Comparison of ENCODE assay signal across 14 cellular contexts in the genomic region with DNA sequence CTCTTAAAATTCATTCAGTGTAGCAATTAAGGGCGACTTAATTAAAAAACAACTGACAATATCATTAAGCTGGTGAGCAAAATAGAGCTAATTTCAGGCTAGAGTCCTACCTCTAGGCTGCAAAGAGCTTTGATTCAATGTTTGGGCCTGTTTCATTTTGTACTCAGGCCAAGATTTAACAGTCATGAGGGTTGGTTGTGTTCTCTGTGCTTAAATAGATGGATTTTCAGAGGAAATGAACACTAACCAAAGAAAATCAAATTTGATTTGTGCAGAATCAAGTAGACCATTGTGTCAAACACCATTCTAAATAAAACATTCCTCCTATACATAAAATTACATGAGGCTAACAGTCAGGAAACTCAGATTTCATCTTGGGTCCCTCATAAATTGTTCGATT.
DNase-seq lines count a peak whose midpoint lies in the region; ATAC-seq and TF ChIP-seq lines count a peak whose summit lies in the region.
"Had no signal": no experiment of that assay in that cellular context is flagged by ENCODE, and none has a peak within 500 bp of the region (broad histone marks: within the 10 kb centered on the region; RNA-seq: fewer than 3 reads in every experiment).

No MANE protein-coding gene starts in this region.

- H3K9me3 ChIP-seq in trophoblast cell (ENCODE audit: insufficient read depth, low read depth, low read length) (no peaks in the 10 kb centered on the region), spleen (peaks cover 0 to 5% (median 0%) of the 10 kb centered on the region in 8 donors)
- H3K9me3 ChIP-seq: A549 had no signal

- no peak for TF ChIP-seq CTCF in spleen (IDR thresholded peaks at IDR 0.05 in 8 of 11, conservative IDR thresholded peaks at IDR 0.05 in 3 of 11)

- no peaks in the 10 kb centered on the region for H3K36me3 ChIP-seq in trophoblast cell (ENCODE audit: control insufficient read depth in 1 of 2, insufficient read depth in 2 of 2, low read length in 2 of 2)
- no peaks in the 10 kb centered on the region for H3K36me3 ChIP-seq in spleen
- H3K36me3 ChIP-seq: BLaER1 had no signal

- H3K27ac ChIP-seq in caudate nucleus (ENCODE audit: low read depth, low read length) = peak overlapping the region; percentile 48
- H3K27ac ChIP-seq in layer of hippocampus (ENCODE audit: low read depth, low read length) = peak overlapping the region; percentile 20
- H3K27ac ChIP-seq in trophoblast cell (ENCODE audit: low read depth, low read length) = peak overlapping the region; percentile 41
- no peak overlapping the region for H3K27ac ChIP-seq in spleen
- H3K27ac ChIP-seq: 22Rv1, A549, BLaER1 had no signal

- no peak overlapping the region for H3K4ac ChIP-seq in trophoblast cell (ENCODE audit: low read depth, low read length)

- DNase-seq in DMS79 treated with DMSO at 0.1 percent for 48 hours (lab: John Stamatoyannopoulos, UW) (peak; percentile 19), DMS79 (lab: John Stamatoyannopoulos, UW) (no peak), caudate nucleus (lab: John Stamatoyannopoulos, UW) (peak in 1 of 61 donors; percentile 6), trophoblast cell (no peak), left cardiac atrium (no peak), NCI-H2107 (lab: John Stamatoyannopoulos, UW) (no peak), spleen (no peak)
- DNase-seq: AML-193; CD4-positive, alpha-beta memory T cell; H9 had no signal

- H3K23ac ChIP-seq in trophoblast cell (ENCODE audit: low read length) = no peak overlapping the region

- H2AK5ac ChIP-seq in trophoblast cell (ENCODE audit: low read length) = no peak overlapping the region

- no peak overlapping the region for H4K91ac ChIP-seq in trophoblast cell (ENCODE audit: low read depth, low read length)

- H3K9ac ChIP-seq in trophoblast cell (ENCODE audit: low read length) = no peak overlapping the region
- H3K9ac ChIP-seq: BLaER1 had no signal

- WGBS in trophoblast cell (ENCODE audit: extremely low coverage, insufficient coverage, insufficient read length) = no CpG with 5 or more reads among the region's 2 CpGs
- 72 to 90% (median 78%) methylated on average over 2 of the region's 2 CpGs for WGBS in spleen, 5 donors

- intact Hi-C loops in left cardiac atrium (cut with DNase I) = no loop called here
- intact Hi-C loops in spleen (cut with DNase I; ENCODE audit: low total_unique reads) = no loop called here

- H2BK120ac ChIP-seq in trophoblast cell (ENCODE audit: insufficient read depth, low read length, poor library complexity) = no peak overlapping the region

- no peak for TF ChIP-seq POLR2A in spleen (IDR thresholded peaks at IDR 0.05)

- H3K4me1 ChIP-seq in trophoblast cell (ENCODE audit: control insufficient read depth in 1 of 2, insufficient read depth in 2 of 2, low read length in 2 of 2) = no peaks in the 10 kb centered on the region
- no peaks in the 10 kb centered on the region for H3K4me1 ChIP-seq in spleen
- H3K4me1 ChIP-seq: A549, BLaER1 had no signal

- H3K4me2 ChIP-seq in trophoblast cell (ENCODE audit: low read length) = no peak overlapping the region
- H3K4me2 ChIP-seq: A549, BLaER1 had no signal

- no peak overlapping the region for H3K4me3 ChIP-seq in trophoblast cell (ENCODE audit: low read depth, low read length)
- no peak overlapping the region for H3K4me3 ChIP-seq in spleen
- H3K4me3 ChIP-seq: A549, BLaER1 had no signal

- H4K12ac ChIP-seq in trophoblast cell (ENCODE audit: low read depth, low read length) = no peak overlapping the region

- H3K27me3 ChIP-seq in layer of hippocampus (ENCODE audit: control insufficient read depth, insufficient read depth, low read length) = no peaks in the 10 kb centered on the region
- H3K27me3 ChIP-seq in trophoblast cell (ENCODE audit: insufficient read depth, low read length) = no peaks in the 10 kb centered on the region
- H3K27me3 ChIP-seq in spleen (replicated peaks in 1 of 7) = peaks cover 0 to 4% (median 0%) of the 10 kb centered on the region in 7 donors
- H3K27me3 ChIP-seq: BLaER1 had no signal

- H4K8ac ChIP-seq in trophoblast cell (ENCODE audit: low read depth, low read length) = no peak overlapping the region

- H2BK12ac ChIP-seq in trophoblast cell (ENCODE audit: low read length) = no peak overlapping the region

- H2AFZ ChIP-seq in trophoblast cell (ENCODE audit: insufficient read depth, low read length, poor library complexity) = no peak overlapping the region

- H2BK5ac ChIP-seq in trophoblast cell (ENCODE audit: low read depth, low read length, poor library complexity) = no peak overlapping the region

- H3K79me2 ChIP-seq in trophoblast cell (ENCODE audit: control insufficient read depth, insufficient read depth, low read length, poor library complexity) = no peaks in the 10 kb centered on the region

- no peak overlapping the region for H3K18ac ChIP-seq in trophoblast cell (ENCODE audit: low read length)

- H3K79me1 ChIP-seq in trophoblast cell (ENCODE audit: low read length) = no peaks in the 10 kb centered on the region

- no peak for ATAC-seq in left cardiac atrium
- ATAC-seq: A549 had no signal

- no peak overlapping the region for H3K14ac ChIP-seq in trophoblast cell (ENCODE audit: low read length)

Comparison
In these comparisons a context has a peak if more than half of its experiments do, and no peak if none do; other contexts are left out.
1. H3K27ac ChIP-seq: peak in caudate nucleus (single experiment), layer of hippocampus (single experiment) and trophoblast cell (single experiment); none in spleen (0 of 8).